ENCODE assay signal across 15 cellular contexts in genomic region chr10:660980-661890, GRCh38. TPM values are rescaled to one million over a fixed set of nuclear protein-coding genes. Genes with fewer than 3 reads are reported as not detected.
DNase-seq lines count a peak whose midpoint lies in the region; ATAC-seq and TF ChIP-seq lines count a peak whose summit lies in the region.
"Had no signal": no experiment of that assay in that cellular context is flagged by ENCODE, and none has a peak within 500 bp of the region (broad histone marks: within the 10 kb centered on the region; RNA-seq: fewer than 3 reads in every experiment).

No MANE protein-coding gene starts in this region.

- H3K27me3 ChIP-seq in left ventricle myocardium inferior (ENCODE audit: low read depth) = no peaks in the 10 kb centered on the region
- H3K27me3 ChIP-seq: foreskin keratinocyte had no signal

- H3K27ac ChIP-seq in angular gyrus (ENCODE audit: low read depth, low read length) = peak overlapping the region; percentile 87
- H3K27ac ChIP-seq in left ventricle myocardium inferior (replicated peaks) = peak overlapping the region; percentile 82
- peak overlapping the region; percentile 95 for H3K27ac ChIP-seq in temporal lobe (ENCODE audit: low read depth, low read length)
- H3K27ac ChIP-seq in coronary artery = peak overlapping the region in 1 of 2 donors; percentile 33
- H3K27ac ChIP-seq: foreskin keratinocyte had no signal

- H3K9me3 ChIP-seq in left ventricle myocardium inferior (replicated peaks) = no peaks in the 10 kb centered on the region

- intact Hi-C loops in left ventricle myocardium inferior (cut with micrococcal nuclease) = no loop called here

- peak overlapping the region; percentile 8 for H3K4me3 Mint-ChIP-seq in neural crest cell
- H3K4me3 Mint-ChIP-seq: CD8-positive, alpha-beta memory T cell had no signal

- peaks cover 64% of the 10 kb centered on the region for H3K4me1 Mint-ChIP-seq in neural crest cell

- DNase-seq in left ventricle myocardium inferior = no peak
- DNase-seq in neural crest cell (ENCODE audit: low read depth, low spot score) = no peak
- DNase-seq in stimulated activated CD8-positive, alpha-beta memory T cell treated with anti-CD3 and anti-CD28 coated beads, Interleukin-4, amount 100 ng/mL, for 48 hours = no peak
- DNase-seq in coronary artery (ENCODE audit: low spot score) = no peak
- no peak for DNase-seq in HCEC 1CT
- DNase-seq: activated CD4-positive, alpha-beta T cell treated with anti-CD3 and anti-CD28 coated beads for 4 hours; activated effector memory CD4-positive, alpha-beta T cell treated with anti-CD3 and anti-CD28 coated beads, Interleukin-2, amount 50 U/mL, for 16 hours; CD8-positive, alpha-beta memory T cell; cortex of kidney; foreskin keratinocyte; NCI-H1417 treated with DMSO at 0.1 percent for 48 hours; NK-92 treated with Interleukin-12 subunit alpha and Interleukin-12 subunit beta, amount 100 ng/mL, for 24 hours had no signal

- H3K4me1 ChIP-seq in left ventricle myocardium inferior = peaks cover 65% of the 10 kb centered on the region
- H3K4me1 ChIP-seq: foreskin keratinocyte had no signal

- H3K36me3 ChIP-seq in left ventricle myocardium inferior = no peaks in the 10 kb centered on the region

- no peaks in the 10 kb centered on the region for H3K36me3 Mint-ChIP-seq in neural crest cell (ENCODE audit: low read depth)
- H3K36me3 Mint-ChIP-seq: CD8-positive, alpha-beta memory T cell had no signal

- no peak for ATAC-seq in HG03378 (IDR thresholded peaks at IDR 0.05; ENCODE audit: unreplicated experiment)
- ATAC-seq: foreskin keratinocyte had no signal

- TF ChIP-seq CTCF in left ventricle myocardium inferior (IDR thresholded peaks at IDR 0.05; ENCODE audit: borderline replicate concordance) = no peak
- no peak for TF ChIP-seq CTCF in neural crest cell (conservative IDR thresholded peaks at IDR 0.05)
- no peak for TF ChIP-seq CTCF in coronary artery (IDR thresholded peaks at IDR 0.05)

- H3K27me3 Mint-ChIP-seq in neural crest cell (ENCODE audit: low read depth) = no peaks in the 10 kb centered on the region

- H3K9me3 Mint-ChIP-seq in neural crest cell = no peaks in the 10 kb centered on the region
- H3K9me3 Mint-ChIP-seq: CD8-positive, alpha-beta memory T cell had no signal

- H3K27ac Mint-ChIP-seq in neural crest cell (ENCODE audit: unreplicated experiment) = peak overlapping the region; percentile 89
- H3K27ac Mint-ChIP-seq: CD8-positive, alpha-beta memory T cell had no signal

- H3K4me3 ChIP-seq in left ventricle myocardium inferior (no peak overlapping the region), coronary artery (no peak overlapping the region)

RNA-seq across cellular contexts. Expression of gene DIP2C, which starts 28.2 kb away (rescaled TPM):
- 30.8 TPM for total RNA-seq in left ventricle myocardium inferior
- total RNA-seq in neural crest cell = 21.7 and 22.7 TPM in 2 replicates
- total RNA-seq in temporal lobe = 46.0 TPM
